1 cellular context compared by ENCODE assay signal in the genomic region with DNA sequence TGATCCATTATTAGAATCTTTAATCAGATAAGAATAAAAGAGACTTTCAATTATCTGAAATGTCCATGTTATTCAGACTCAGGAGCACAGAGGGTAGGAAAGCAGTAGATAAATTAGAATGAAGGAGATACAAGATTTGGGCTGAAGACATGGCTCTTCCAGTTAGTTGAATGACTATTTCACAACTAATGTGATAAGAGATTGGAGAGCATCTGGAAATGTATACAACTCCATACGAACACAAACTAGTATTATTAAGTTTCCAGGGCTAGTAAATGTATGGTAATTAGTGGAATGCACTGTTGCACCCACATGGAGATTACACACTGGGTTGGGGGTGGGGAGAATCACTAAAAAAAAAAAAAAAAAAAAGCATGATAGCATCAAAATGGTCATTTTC.
TF ChIP-seq lines count a peak whose summit lies in the region.

No MANE protein-coding gene starts in this region.

TF ChIP-seq in IMR-90, 13 proteins besides CTCF, POLR2A, EP300 and RAD21:
- peak; percentile 54 for TF ChIP-seq CEBPB (IDR thresholded peaks at IDR 0.05; ENCODE audit: low read depth, low read length)
- no peak for TF ChIP-seq CHD1 (IDR thresholded peaks at IDR 0.05; ENCODE audit: low read depth, low read length)
- no peak for TF ChIP-seq MAFK (IDR thresholded peaks at IDR 0.05; ENCODE audit: low read depth, low read length)
